36 cellular contexts compared by ENCODE assay signal in the genomic region with DNA sequence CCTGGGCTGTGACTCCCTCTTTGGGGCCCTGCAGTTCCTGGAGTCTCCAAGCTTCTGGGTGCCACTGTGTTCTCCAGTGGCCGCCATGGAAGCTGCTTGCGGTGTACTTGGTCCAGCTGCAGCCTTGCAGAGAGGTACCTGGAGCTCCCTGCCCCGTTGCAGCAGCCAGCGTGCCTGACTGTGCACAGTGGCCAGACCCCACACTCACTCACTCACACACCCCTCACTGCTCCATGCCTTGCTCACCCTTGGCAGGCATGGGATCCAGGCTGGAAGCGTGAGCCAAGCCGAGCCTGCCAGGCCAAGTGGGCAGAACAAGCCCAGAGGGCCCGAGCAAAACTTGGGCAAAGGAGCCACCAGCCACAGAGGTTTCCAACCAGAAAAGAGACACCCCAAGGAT. TPM values are rescaled to one million over a fixed set of nuclear protein-coding genes. Genes with fewer than 3 reads are reported as not detected.
"Had no signal": no experiment of that assay in that cellular context is flagged by ENCODE, and none has a peak within 500 bp of the region (broad histone marks: within the 10 kb centered on the region; RNA-seq: fewer than 3 reads in every experiment).

No MANE protein-coding gene starts in this region.

- ATAC-seq: activated CD8-positive, alpha-beta T cell treated with anti-CD3 and anti-CD28 coated beads for 36 hours; activated naive CD4-positive, alpha-beta T cell treated with anti-CD3 and anti-CD28 coated beads, Interleukin-2, amount 50 U/mL, for 72 hours; activated T-cell treated with anti-CD3 and anti-CD28 coated beads, Interleukin-2, amount 50 U/mL, for 4 hours; activated T-helper 17 cell treated with anti-CD3 and anti-CD28 coated beads, Interleukin-2, amount 50 U/mL, for 72 hours; body of pancreas; gastrocnemius medialis; mucosa of descending colon; sciatic nerve; stimulated activated naive B cell treated with anti-CD40 and anti-IgM and Interleukin-4, amounts not matched to agents 10 μg/mL and 1 μg/mL and 100 μg/mL, for 72 hours had no signal

- H3K9me3 ChIP-seq: adrenal gland, body of pancreas, gastrocnemius medialis, thyroid gland had no signal

- H3K36me3 Mint-ChIP-seq: activated naive CD4-positive, alpha-beta T cell treated with anti-CD3 and anti-CD28 coated beads, Interleukin-2, amount 50 U/mL, for 72 hours; natural killer cell treated with Interleukin-12 subunit alpha and Interleukin-12 subunit beta and Interleukin-15 and Interleukin-18, amount 100 ng/mL, for 72 hours had no signal

- H3K36me3 ChIP-seq: adrenal gland, gastrocnemius medialis, stomach, thyroid gland, upper lobe of left lung, WERI-Rb-1 had no signal

- H3K4me3 Mint-ChIP-seq: activated CD8-positive, alpha-beta T cell treated with anti-CD3 and anti-CD28 coated beads for 36 hours; activated T-cell treated with anti-CD3 and anti-CD28 coated beads, Interleukin-2, amount 50 U/mL, for 4 hours; activated T-helper 17 cell treated with anti-CD3 and anti-CD28 coated beads, Interleukin-2, amount 50 U/mL, for 72 hours; natural killer cell treated with Interleukin-12 subunit alpha and Interleukin-12 subunit beta and Interleukin-15 and Interleukin-18, amount 100 ng/mL, for 72 hours; stimulated activated naive B cell treated with anti-CD40 and anti-IgM and Interleukin-4, amounts not matched to agents 10 μg/mL and 1 μg/mL and 100 μg/mL, for 72 hours; T-helper 1 cell treated with Interleukin-12 subunit alpha and Interleukin-12 subunit beta and Interleukin-4 antibody, amounts not matched to agents 30 μg/mL and 1 μg/mL, for 36 hours had no signal

- H3K4me3 ChIP-seq: adrenal gland, body of pancreas, coronary artery, dorsolateral prefrontal cortex, gastrocnemius medialis, lung, mucosa of descending colon, stomach, thyroid gland, upper lobe of left lung had no signal

- H3K27ac ChIP-seq: adrenal gland, coronary artery, dorsolateral prefrontal cortex, gastrocnemius medialis, stomach, thyroid gland, upper lobe of left lung, WERI-Rb-1 had no signal

- DNase-seq: activated CD4-positive, alpha-beta T cell treated with anti-CD3 and anti-CD28 coated beads for 1 hour; activated CD4-positive, alpha-beta T cell treated with anti-CD3 and anti-CD28 coated beads, Interleukin-2, amount 50 U/mL, for 1 hour; activated CD8-positive, alpha-beta T cell treated with anti-CD3 and anti-CD28 coated beads for 36 hours; activated naive CD4-positive, alpha-beta T cell; activated T-cell treated with anti-CD3 and anti-CD28 coated beads, Interleukin-2, amount 50 U/mL, for 4 hours; adrenal gland; body of pancreas; cerebellar nuclear complex; effector memory CD4-positive, alpha-beta T cell; erythroblast; gastrocnemius medialis; hippocampal formation; mesendoderm; mucosa of descending colon; small intestine; stimulated activated CD4-positive, alpha-beta T cell treated with anti-CD3 and anti-CD28 coated beads, Interleukin-15, amount 100 ng/mL, for 24 hours; stimulated activated CD4-positive, alpha-beta T cell treated with anti-CD3 and anti-CD28 coated beads, Interleukin-2, amount 100 ng/mL, for 24 hours; stimulated activated naive B cell treated with anti-CD40 and anti-IgM and Interleukin-4, amounts not matched to agents 10 μg/mL and 1 μg/mL and 100 μg/mL, for 72 hours; stomach; SW 1271; T1000; thyroid gland; upper lobe of left lung; WERI-Rb-1 had no signal

- H3K9me3 Mint-ChIP-seq: activated CD8-positive, alpha-beta T cell treated with anti-CD3 and anti-CD28 coated beads for 36 hours; activated naive CD4-positive, alpha-beta T cell treated with anti-CD3 and anti-CD28 coated beads, Interleukin-2, amount 50 U/mL, for 72 hours; natural killer cell treated with Interleukin-12 subunit alpha and Interleukin-12 subunit beta and Interleukin-15 and Interleukin-18, amount 100 ng/mL, for 72 hours had no signal

- FAIRE-seq: keratinocyte, small intestine had no signal

- H3K27me3 ChIP-seq: body of pancreas, thyroid gland had no signal

- H3K27ac Mint-ChIP-seq: activated CD8-positive, alpha-beta T cell treated with anti-CD3 and anti-CD28 coated beads for 36 hours; activated naive CD4-positive, alpha-beta T cell treated with anti-CD3 and anti-CD28 coated beads, Interleukin-2, amount 50 U/mL, for 72 hours; activated T-helper 17 cell treated with anti-CD3 and anti-CD28 coated beads, Interleukin-2, amount 50 U/mL, for 72 hours; natural killer cell treated with Interleukin-12 subunit alpha and Interleukin-12 subunit beta and Interleukin-15 and Interleukin-18, amount 100 ng/mL, for 72 hours; stimulated activated naive B cell treated with anti-CD40 and anti-IgM and Interleukin-4, amounts not matched to agents 10 μg/mL and 1 μg/mL and 100 μg/mL, for 72 hours; T-helper 1 cell treated with Interleukin-12 subunit alpha and Interleukin-12 subunit beta and Interleukin-4 antibody, amounts not matched to agents 30 μg/mL and 1 μg/mL, for 36 hours had no signal

- H3K4me1 ChIP-seq: adrenal gland had no signal

RNA-seq across cellular contexts. Expression of a gene that starts 43.0 kb away (rescaled TPM):
- total RNA-seq: gastrocnemius medialis, myocyte, osteoblast had no signal
- polyA plus RNA-seq: aorta, stomach had no signal
